Comparison of ENCODE assay signal across 12 cellular contexts in genomic region chr1:109864960-109865611, GRCh38. TPM values are rescaled to one million over a fixed set of nuclear protein-coding genes. Genes with fewer than 3 reads are reported as not detected.
DNase-seq lines count a peak whose midpoint lies in the region; FAIRE-seq and TF ChIP-seq lines count a peak whose summit lies in the region.
"Had no signal": no experiment of that assay in that cellular context is flagged by ENCODE, and none has a peak within 500 bp of the region (broad histone marks: within the 10 kb centered on the region; RNA-seq: fewer than 3 reads in every experiment).

No MANE protein-coding gene starts in this region.

- in situ Hi-C loops in ACHN (cut with HindIII; ENCODE audit: low pct_ligation_motif_present, low pct_unique_long_range_greater_than_20kb, low sequenced_read_pairs), result no loop called here

- H3K9me3 ChIP-seq in sigmoid colon, result no peaks in the 10 kb centered on the region

- H3K4me3 ChIP-seq in bronchial epithelial cell (ENCODE audit: low read depth, low read length) (no peak overlapping the region), sigmoid colon (no peak overlapping the region)

- DNase-seq in GM03348 (ENCODE audit: low spot score) (peak; percentile 86), bronchial epithelial cell (ENCODE audit: low read depth) (no peak), kidney glomerular epithelial cell (lab: John Stamatoyannopoulos, UW) (peak; percentile 63), sigmoid colon (peak; percentile 84), ACHN (no peak), nucleus accumbens (lab: John Stamatoyannopoulos, UW) (no peak), amniotic stem cell (lab: John Stamatoyannopoulos, UW) (no peak), DMS79 treated with DMSO at 0.1 percent for 48 hours (lab: John Stamatoyannopoulos, UW) (no peak)
- DNase-seq: glutamatergic neuron; NCI-H446 treated with DMSO at 0.1 percent for 48 hours; stimulated activated naive CD4-positive, alpha-beta T cell had no signal

- TF ChIP-seq POLR2A in sigmoid colon (IDR thresholded peaks at IDR 0.05), result no peak

- TF ChIP-seq CTCF in bronchial epithelial cell (IDR thresholded peaks at IDR 0.05; ENCODE audit: insufficient read depth, low read length, severe bottlenecking) (no peak), sigmoid colon (IDR thresholded peaks at IDR 0.05) (no peak)

- intact Hi-C loops in sigmoid colon (cut with DNase I), result loop anchor here (2.0 kb wide), 1 partner anchor 46 kb away; the partner anchor contains the start of gene CSF1

- H3K4me1 ChIP-seq in sigmoid colon, result peaks cover 0 to 30% (median 26%) of the 10 kb centered on the region in 4 donors

- TF ChIP-seq EP300 in sigmoid colon (IDR thresholded peaks at IDR 0.05), result peak in 1 of 4 donors; percentile 2

- peak; percentile 7 for FAIRE-seq in bronchial epithelial cell (lab: Jason Lieb, UNC)
- FAIRE-seq: H54 had no signal

- peak overlapping the region; percentile 42 to 73 (median 60) for H3K27ac ChIP-seq in sigmoid colon

- 74 to 83% methylated on average over 11 of the region's 11 CpGs for whole genome bisulfite sequencing in sigmoid colon, 2 donors

- H3K36me3 ChIP-seq in bronchial epithelial cell (ENCODE audit: control insufficient read depth, insufficient read depth, low read length) (no peaks in the 10 kb centered on the region), sigmoid colon (no peaks in the 10 kb centered on the region)

- H3K27me3 ChIP-seq in bronchial epithelial cell (ENCODE audit: control insufficient read depth, insufficient read depth, low read length) (no peaks in the 10 kb centered on the region), sigmoid colon (no peaks in the 10 kb centered on the region)

RNA-seq across cellular contexts. Expression of gene CSF1, which starts 45.6 kb away (rescaled TPM):
- total RNA-seq in bronchial epithelial cell (1.1 and 1.3 TPM in 2 replicates), sigmoid colon (100 to 1,000 TPM in 1 of 4 donors, 10 to 100 TPM in 3; 21.8 to 118 (median 47.5) TPM)
- 10 to 100 TPM in 1 of 3 donors, 1 to 10 TPM in 2; 3.0 to 15.0 (median 3.7) TPM for polyA plus RNA-seq in sigmoid colon

Comparison
In these comparisons a context has a peak if more than half of its experiments do, and no peak if none do; other contexts are left out.
1. DNase-seq: peak in GM03348 (single experiment), kidney glomerular epithelial cell (single experiment) and sigmoid colon (single experiment); none in bronchial epithelial cell (single experiment), ACHN (single experiment), nucleus accumbens (0 of 56), amniotic stem cell (single experiment) and DMS79 treated with DMSO at 0.1 percent for 48 hours (single experiment).